31 cellular contexts compared by ENCODE assay signal in genomic region chr1:169155675-169156074, GRCh38.
"Had no signal": no experiment of that assay in that cellular context is flagged by ENCODE, and none has a peak within 500 bp of the region (broad histone marks: within the 10 kb centered on the region; RNA-seq: fewer than 3 reads in every experiment).

No MANE protein-coding gene starts in this region.

- H3K4me1 Mint-ChIP-seq: activated CD4-positive, alpha-beta memory T cell treated with anti-CD3 and anti-CD28 coated beads, Interleukin-2, amount 10 ng/mL, durations not matched to agents 7 days and 5 days; activated CD4-positive, alpha-beta T cell treated with anti-CD3 and anti-CD28 coated beads, Interleukin-2, amount 10 ng/mL, durations not matched to agents 7 days and 5 days; activated naive CD4-positive, alpha-beta T cell treated with anti-CD3 and anti-CD28 coated beads, Interleukin-2, amount 10 ng/mL, durations not matched to agents 7 days and 5 days; activated naive CD8-positive, alpha-beta T cell treated with anti-CD3 and anti-CD28 coated beads, Interleukin-2, amount 10 ng/mL, durations not matched to agents 7 days and 5 days; brain; central memory CD8-positive, alpha-beta T cell; endodermal cell had no signal

- H3K4me1 ChIP-seq: ascending aorta, breast epithelium had no signal

- H3K36me3 Mint-ChIP-seq: activated naive CD4-positive, alpha-beta T cell treated with anti-CD3 and anti-CD28 coated beads, Interleukin-2, amount 10 ng/mL, durations not matched to agents 7 days and 5 days; activated naive CD4-positive, alpha-beta T cell treated with anti-CD3 and anti-CD28 coated beads, Interleukin-2, amount 50 U/mL, for 72 hours; activated naive CD8-positive, alpha-beta T cell treated with anti-CD3 and anti-CD28 coated beads, Interleukin-2, amount 10 ng/mL, durations not matched to agents 7 days and 5 days; brain; WTC11 had no signal

- H3K4me3 Mint-ChIP-seq: activated CD4-positive, alpha-beta memory T cell treated with anti-CD3 and anti-CD28 coated beads, Interleukin-2, amount 10 ng/mL, durations not matched to agents 7 days and 5 days; activated CD4-positive, alpha-beta T cell treated with anti-CD3 and anti-CD28 coated beads, Interleukin-2, amount 10 ng/mL, durations not matched to agents 7 days and 5 days; activated naive CD4-positive, alpha-beta T cell treated with anti-CD3 and anti-CD28 coated beads, Interleukin-2, amount 10 ng/mL, durations not matched to agents 7 days and 5 days; activated naive CD8-positive, alpha-beta T cell treated with anti-CD3 and anti-CD28 coated beads, Interleukin-2, amount 10 ng/mL, durations not matched to agents 7 days and 5 days; activated T-cell treated with anti-CD3 and anti-CD28 coated beads, Interleukin-2, amount 50 U/mL, for 24 hours; activated T-cell treated with anti-CD3 and anti-CD28 coated beads, Interleukin-2, amount 50 U/mL, for 72 hours; brain; central memory CD8-positive, alpha-beta T cell; dendritic cell treated with granulocyte-macrophage colony-stimulating factor and Interleukin-4, amounts not matched to agents 40 ng/mL and 50 ng/mL, for 4 days; endodermal cell; WTC11 had no signal

- H3K27ac Mint-ChIP-seq: activated CD4-positive, alpha-beta memory T cell treated with anti-CD3 and anti-CD28 coated beads, Interleukin-2, amount 10 ng/mL, durations not matched to agents 7 days and 5 days; activated CD4-positive, alpha-beta T cell treated with anti-CD3 and anti-CD28 coated beads, Interleukin-2, amount 10 ng/mL, durations not matched to agents 7 days and 5 days; activated naive CD4-positive, alpha-beta T cell treated with anti-CD3 and anti-CD28 coated beads, Interleukin-2, amount 10 ng/mL, durations not matched to agents 7 days and 5 days; activated naive CD4-positive, alpha-beta T cell treated with anti-CD3 and anti-CD28 coated beads, Interleukin-2, amount 50 U/mL, for 72 hours; activated naive CD8-positive, alpha-beta T cell treated with anti-CD3 and anti-CD28 coated beads, Interleukin-2, amount 10 ng/mL, durations not matched to agents 7 days and 5 days; activated T-cell treated with anti-CD3 and anti-CD28 coated beads, Interleukin-2, amount 50 U/mL, for 24 hours; activated T-cell treated with anti-CD3 and anti-CD28 coated beads, Interleukin-2, amount 50 U/mL, for 72 hours; brain; dendritic cell treated with granulocyte-macrophage colony-stimulating factor and Interleukin-4, amounts not matched to agents 40 ng/mL and 50 ng/mL, for 4 days; endodermal cell; WTC11 had no signal

- H3K27me3 ChIP-seq: ascending aorta, breast epithelium, cardiac muscle cell, dorsolateral prefrontal cortex had no signal

- H3K27ac ChIP-seq: ascending aorta, breast epithelium, cardiac muscle cell, coronary artery, dorsolateral prefrontal cortex, VCaP had no signal

- H3K4me3 ChIP-seq: ascending aorta, breast epithelium, cardiac muscle cell, coronary artery, dorsolateral prefrontal cortex had no signal

- H3K36me3 ChIP-seq: ascending aorta, breast epithelium, cardiac muscle cell had no signal

- DNase-seq: activated CD4-positive, alpha-beta memory T cell treated with anti-CD3 and anti-CD28 coated beads, Interleukin-2, amount 10 ng/mL, durations not matched to agents 7 days and 5 days; activated CD4-positive, alpha-beta T cell treated with anti-CD3 and anti-CD28 coated beads for 1 hour; activated CD4-positive, alpha-beta T cell treated with anti-CD3 and anti-CD28 coated beads for 4 hours; activated CD4-positive, alpha-beta T cell treated with anti-CD3 and anti-CD28 coated beads, Interleukin-2, amount 10 ng/mL, durations not matched to agents 7 days and 5 days; activated CD4-positive, alpha-beta T cell treated with anti-CD3 and anti-CD28 coated beads, Interleukin-2, amount 50 U/mL, for 4 hours; activated CD8-positive, alpha-beta memory T cell treated with anti-CD3 and anti-CD28 coated beads, Interleukin-2, amount 50 U/mL, for 48 hours; activated gamma-delta T cell; activated naive CD4-positive, alpha-beta T cell; activated naive CD4-positive, alpha-beta T cell treated with anti-CD3 and anti-CD28 coated beads, Interleukin-2, amount 10 ng/mL, durations not matched to agents 7 days and 5 days; activated naive CD8-positive, alpha-beta T cell treated with anti-CD3 and anti-CD28 coated beads, Interleukin-2, amount 10 ng/mL, durations not matched to agents 7 days and 5 days; activated T-cell treated with anti-CD3 and anti-CD28 coated beads for 4 hours; activated T-cell treated with anti-CD3 and anti-CD28 coated beads, Interleukin-2, amount 50 U/mL, for 24 hours; activated T-cell treated with anti-CD3 and anti-CD28 coated beads, Interleukin-2, amount 50 U/mL, for 72 hours; dorsolateral prefrontal cortex; effector memory CD4-positive, alpha-beta T cell; endodermal cell; foreskin fibroblast; head of caudate nucleus; T-helper 2 cell had no signal

- H3K27me3 Mint-ChIP-seq: activated CD4-positive, alpha-beta memory T cell treated with anti-CD3 and anti-CD28 coated beads, Interleukin-2, amount 10 ng/mL, durations not matched to agents 7 days and 5 days; activated CD4-positive, alpha-beta T cell treated with anti-CD3 and anti-CD28 coated beads, Interleukin-2, amount 10 ng/mL, durations not matched to agents 7 days and 5 days; activated naive CD4-positive, alpha-beta T cell treated with anti-CD3 and anti-CD28 coated beads, Interleukin-2, amount 10 ng/mL, durations not matched to agents 7 days and 5 days; activated naive CD8-positive, alpha-beta T cell treated with anti-CD3 and anti-CD28 coated beads, Interleukin-2, amount 10 ng/mL, durations not matched to agents 7 days and 5 days; activated T-cell treated with anti-CD3 and anti-CD28 coated beads, Interleukin-2, amount 50 U/mL, for 24 hours; central memory CD8-positive, alpha-beta T cell; dendritic cell treated with granulocyte-macrophage colony-stimulating factor and Interleukin-4, amounts not matched to agents 40 ng/mL and 50 ng/mL, for 4 days had no signal

- FAIRE-seq: frontal cortex had no signal

- H3K9me3 Mint-ChIP-seq: activated CD4-positive, alpha-beta memory T cell treated with anti-CD3 and anti-CD28 coated beads, Interleukin-2, amount 10 ng/mL, durations not matched to agents 7 days and 5 days; activated CD4-positive, alpha-beta T cell treated with anti-CD3 and anti-CD28 coated beads, Interleukin-2, amount 10 ng/mL, durations not matched to agents 7 days and 5 days; activated naive CD4-positive, alpha-beta T cell treated with anti-CD3 and anti-CD28 coated beads, Interleukin-2, amount 10 ng/mL, durations not matched to agents 7 days and 5 days; activated naive CD4-positive, alpha-beta T cell treated with anti-CD3 and anti-CD28 coated beads, Interleukin-2, amount 50 U/mL, for 72 hours; activated naive CD8-positive, alpha-beta T cell treated with anti-CD3 and anti-CD28 coated beads, Interleukin-2, amount 10 ng/mL, durations not matched to agents 7 days and 5 days; activated T-cell treated with anti-CD3 and anti-CD28 coated beads, Interleukin-2, amount 50 U/mL, for 24 hours; activated T-cell treated with anti-CD3 and anti-CD28 coated beads, Interleukin-2, amount 50 U/mL, for 72 hours; brain; central memory CD8-positive, alpha-beta T cell; dendritic cell treated with granulocyte-macrophage colony-stimulating factor and Interleukin-4, amounts not matched to agents 40 ng/mL and 50 ng/mL, for 4 days; endodermal cell; WTC11 had no signal

- ATAC-seq: activated naive CD4-positive, alpha-beta T cell treated with anti-CD3 and anti-CD28 coated beads, Interleukin-2, amount 50 U/mL, for 72 hours; activated T-cell treated with anti-CD3 and anti-CD28 coated beads, Interleukin-2, amount 50 U/mL, for 72 hours; esophagus mucosa; WTC11 had no signal

- H3K9me3 ChIP-seq: ascending aorta, breast epithelium had no signal
